10 cellular contexts compared by ENCODE assay signal in the genomic region with DNA sequence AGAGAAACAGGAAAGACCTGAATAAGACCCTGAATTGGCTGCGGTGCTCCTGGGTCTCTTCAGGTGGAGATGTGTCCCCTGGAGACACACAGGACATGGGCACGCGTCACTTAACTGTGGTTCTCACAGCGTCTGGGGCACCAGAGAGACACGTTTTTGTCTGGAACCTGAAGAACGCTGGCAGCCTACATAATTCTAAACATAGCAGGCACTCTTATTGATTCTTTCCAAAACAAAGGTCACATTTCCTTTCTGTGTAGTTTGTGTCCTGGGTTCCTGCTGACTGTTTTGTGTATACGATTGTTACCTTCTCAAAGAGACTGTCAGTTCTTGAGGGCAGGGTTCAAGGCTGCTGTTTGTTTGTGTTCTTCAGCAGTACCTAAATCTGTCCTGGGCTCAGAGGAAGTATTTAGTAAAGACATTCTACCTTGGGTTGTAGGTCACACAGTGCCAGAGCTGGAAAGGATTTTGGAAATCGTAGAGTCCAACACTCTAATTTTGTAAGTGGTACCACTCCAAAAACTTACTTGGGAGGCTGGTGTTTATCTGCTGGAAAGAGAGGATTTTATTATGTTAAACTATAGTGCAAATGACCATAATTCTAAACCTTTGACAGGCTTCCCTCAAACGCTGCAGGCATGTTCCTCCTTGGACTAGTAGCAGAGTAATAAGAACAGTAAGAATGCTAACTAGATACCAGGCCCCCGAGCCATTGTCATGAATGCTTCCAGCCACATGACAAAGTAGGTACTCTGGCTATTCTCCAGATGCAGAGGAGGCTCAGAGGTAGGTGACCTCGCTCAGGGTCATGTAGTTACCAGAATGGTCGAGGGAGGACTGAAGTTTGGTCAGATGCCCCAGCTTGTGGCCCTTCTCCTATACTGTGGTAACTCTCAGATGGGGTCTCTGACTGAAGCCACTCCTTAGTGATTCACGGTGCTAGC.
DNase-seq lines count a peak whose midpoint lies in the region; ATAC-seq and TF ChIP-seq lines count a peak whose summit lies in the region.
"Had no signal": no experiment of that assay in that cellular context is flagged by ENCODE, and none has a peak within 500 bp of the region (broad histone marks: within the 10 kb centered on the region; RNA-seq: fewer than 3 reads in every experiment).

No MANE protein-coding gene starts in this region.

- H3K36me3 ChIP-seq in muscle layer of duodenum (ENCODE audit: control insufficient read depth in 1 of 2, insufficient read depth in 2 of 2, low read length in 2 of 2): peaks cover 0 to 6% of the 10 kb centered on the region in 2 donors
- peaks cover 4% of the 10 kb centered on the region for H3K36me3 ChIP-seq in upper lobe of right lung
- H3K36me3 ChIP-seq: neural progenitor cell had no signal

- peaks cover 25 to 58% of the 10 kb centered on the region in 2 donors for H3K4me1 ChIP-seq in muscle layer of duodenum (ENCODE audit: control insufficient read depth in 1 of 2, insufficient read depth in 2 of 2, low read length in 2 of 2)
- H3K4me1 ChIP-seq in upper lobe of right lung: peaks cover 97% of the 10 kb centered on the region
- H3K4me1 ChIP-seq: neural progenitor cell had no signal

- ATAC-seq in Right ventricle myocardium inferior (peak; percentile 38), left cardiac atrium (no peak), upper lobe of right lung (no peak), GM18868 (IDR thresholded peaks at IDR 0.05; ENCODE audit: unreplicated experiment) (no peak), HG03025 (IDR thresholded peaks at IDR 0.05; ENCODE audit: low FRiP score, unreplicated experiment) (no peak)

- no peak for TF ChIP-seq CTCF in coronary artery (IDR thresholded peaks at IDR 0.05)
- no peak for TF ChIP-seq CTCF in upper lobe of right lung (IDR thresholded peaks at IDR 0.05)

- H3K9me3 ChIP-seq in muscle layer of duodenum (ENCODE audit: control insufficient read depth in 1 of 2, low read length in 2 of 2) (no peaks in the 10 kb centered on the region), upper lobe of right lung (no peaks in the 10 kb centered on the region)

- intact Hi-C loops in Right ventricle myocardium inferior (cut with DNase I) (loop anchor here (1.0 to 5.0 kb wide), 2 partner anchors 46 to 166 kb away; no protein-coding TSS in a partner anchor), left cardiac atrium (cut with DNase I) (no loop called here), upper lobe of right lung (cut with DNase I) (no loop called here)

- H3K4me3 ChIP-seq in coronary artery (no peak overlapping the region), muscle layer of duodenum (ENCODE audit: low read depth in 1 of 2, low read length in 2 of 2) (no peak overlapping the region), upper lobe of right lung (no peak overlapping the region)
- H3K4me3 ChIP-seq: neural progenitor cell had no signal

- H3K27ac ChIP-seq in coronary artery: peak overlapping the region; percentile 88 to 94
- peak overlapping the region; percentile 36 for H3K27ac ChIP-seq in muscle layer of duodenum (ENCODE audit: low read length)
- peak overlapping the region; percentile 77 for H3K27ac ChIP-seq in upper lobe of right lung
- H3K27ac ChIP-seq: C4-2B, neural progenitor cell had no signal

- DNase-seq in Right ventricle myocardium inferior (ENCODE audit: missing footprints) (peak; percentile 65), left cardiac atrium (no peak), coronary artery (ENCODE audit: low spot score) (no peak), upper lobe of right lung (no peak), epidermal melanocyte (ENCODE audit: insufficient read length, low spot score) (no peak)

- no peaks in the 10 kb centered on the region for H3K27me3 ChIP-seq in muscle layer of duodenum (ENCODE audit: low read depth, low read length)
- H3K27me3 ChIP-seq in upper lobe of right lung: no peaks in the 10 kb centered on the region
- H3K27me3 ChIP-seq: neural progenitor cell had no signal

Comparison
In these comparisons a context has a peak if more than half of its experiments do, and no peak if none do; other contexts are left out.
1. H3K27ac ChIP-seq: peak in every context shown above with its lines; median percentile 91 in coronary artery; 77 in upper lobe of right lung; 36 in muscle layer of duodenum.